Comparison of ENCODE assay signal across 8 cellular contexts in genomic region chr16:29185872-29186630, GRCh38.
DNase-seq lines count a peak whose midpoint lies in the region; ATAC-seq and TF ChIP-seq lines count a peak whose summit lies in the region.
"Not testable (repeated sequence)": the region's sequence is repeated elsewhere in the genome, so short reads cannot be mapped to it uniquely, and the experiment has no call there.

No MANE protein-coding gene starts in this region.

- not testable (repeated sequence) for H3K4me3 ChIP-seq in endodermal cell (ENCODE audit: low read length); heart right ventricle; hepatocyte; lower lobe of right lung; neuronal stem cell (ENCODE audit: low read length in 2 of 2); suprapubic skin; vagina

- ATAC-seq in activated naive CD8-positive, alpha-beta T cell treated with anti-CD3 and anti-CD28 coated beads, Interleukin-2, amount 10 ng/mL, durations not matched to agents 7 days and 5 days (ENCODE audit: low read depth); heart right ventricle: not testable (repeated sequence)
- ATAC-seq in lower lobe of right lung, result peak; percentile 17 to 25

- not testable (repeated sequence) for H3K4ac ChIP-seq in neuronal stem cell (ENCODE audit: low read length)

- H3K9me2 ChIP-seq in hepatocyte (replicated peaks; ENCODE audit: insufficient read depth), result not testable (repeated sequence)

- POLR2A ChIA-PET in activated naive CD8-positive, alpha-beta T cell treated with anti-CD3 and anti-CD28 coated beads, Interleukin-2, amount 10 ng/mL, durations not matched to agents 7 days and 5 days (lab: Charles Lee), result not testable (repeated sequence)

- not testable (repeated sequence) for H3K27me3 ChIP-seq in endodermal cell (ENCODE audit: control insufficient read depth, insufficient read depth, low read length, poor library complexity, severe bottlenecking); heart right ventricle; hepatocyte; lower lobe of right lung (ENCODE audit: low read depth); neuronal stem cell (ENCODE audit: control insufficient read depth in 3 of 3, insufficient read depth in 3 of 3, low read depth in 1 of 3, low read length in 3 of 3); suprapubic skin; vagina

- not testable (repeated sequence) for H2BK120ac ChIP-seq in neuronal stem cell (ENCODE audit: low read depth, low read length)

- not testable (repeated sequence) for H3K4me3 Mint-ChIP-seq in activated naive CD8-positive, alpha-beta T cell treated with anti-CD3 and anti-CD28 coated beads, Interleukin-2, amount 10 ng/mL, durations not matched to agents 7 days and 5 days; endodermal cell

- TF ChIP-seq CTCF in endodermal cell (conservative IDR thresholded peaks at IDR 0.05); heart right ventricle (IDR thresholded peaks at IDR 0.05); hepatocyte (IDR thresholded peaks at IDR 0.05; ENCODE audit: poor library complexity); lower lobe of right lung (IDR thresholded peaks at IDR 0.05); suprapubic skin (IDR thresholded peaks at IDR 0.05); vagina (IDR thresholded peaks at IDR 0.05): not testable (repeated sequence)

- TF ChIP-seq POLR2A in suprapubic skin (IDR thresholded peaks at IDR 0.05); vagina (IDR thresholded peaks at IDR 0.05): not testable (repeated sequence)

- not testable (repeated sequence) for H3K23ac ChIP-seq in neuronal stem cell (ENCODE audit: low read depth, low read length, poor library complexity)

- not testable (repeated sequence) for H3K14ac ChIP-seq in neuronal stem cell (ENCODE audit: low read length)

- not testable (repeated sequence) for H3K36me3 Mint-ChIP-seq in activated naive CD8-positive, alpha-beta T cell treated with anti-CD3 and anti-CD28 coated beads, Interleukin-2, amount 10 ng/mL, durations not matched to agents 7 days and 5 days; endodermal cell (ENCODE audit: low read depth)

- intact Hi-C loops in heart right ventricle (cut with DNase I); lower lobe of right lung (cut with DNase I); vagina (cut with DNase I): not testable (repeated sequence)

- H4K20me1 ChIP-seq in hepatocyte (ENCODE audit: insufficient read depth, poor library complexity, severe bottlenecking), result not testable (repeated sequence)

- H2BK15ac ChIP-seq in neuronal stem cell (ENCODE audit: low read length), result not testable (repeated sequence)

- H3K27me3 Mint-ChIP-seq in activated naive CD8-positive, alpha-beta T cell treated with anti-CD3 and anti-CD28 coated beads, Interleukin-2, amount 10 ng/mL, durations not matched to agents 7 days and 5 days; endodermal cell (ENCODE audit: insufficient read depth): not testable (repeated sequence)

- H3K4me1 Mint-ChIP-seq in activated naive CD8-positive, alpha-beta T cell treated with anti-CD3 and anti-CD28 coated beads, Interleukin-2, amount 10 ng/mL, durations not matched to agents 7 days and 5 days; endodermal cell: not testable (repeated sequence)

- H3K79me2 ChIP-seq in hepatocyte, result not testable (repeated sequence)

- H4K8ac ChIP-seq in neuronal stem cell (ENCODE audit: low read depth, low read length), result not testable (repeated sequence)

- H3K9ac ChIP-seq in endodermal cell (ENCODE audit: extremely low read depth, low read length, poor library complexity, severe bottlenecking); neuronal stem cell (ENCODE audit: low read depth, low read length, poor library complexity): not testable (repeated sequence)

- 94 to 99% methylated on average over 11 to 19 of the region's 22 CpGs for WGBS in endodermal cell (ENCODE audit: insufficient coverage in 1 of 2, insufficient read length in 1 of 2), 2 experiments
- WGBS in heart right ventricle, 2 donors, result 76 to 90% methylated on average over 22 of the region's 22 CpGs
- 92% methylated on average over 21 of the region's 22 CpGs for WGBS in hepatocyte (ENCODE audit: low lambda C conversion rate, missing lambda C conversion rate)
- WGBS in neuronal stem cell (ENCODE audit: extremely low coverage in 2 of 2, insufficient read length in 2 of 2, insufficient replicate concordance in 1 of 2), 2 donors, result no CpG with 5 or more reads among the region's 22 CpGs
- 70% methylated on average over 14 of the region's 22 CpGs for WGBS in suprapubic skin

- peak; percentile 14 for DNase-seq in activated naive CD8-positive, alpha-beta T cell treated with anti-CD3 and anti-CD28 coated beads, Interleukin-2, amount 10 ng/mL, durations not matched to agents 7 days and 5 days
- peak; percentile 25 for DNase-seq in endodermal cell
- not testable (repeated sequence) for DNase-seq in heart right ventricle; hepatocyte (ENCODE audit: low spot score); lower lobe of right lung; neuronal stem cell (ENCODE audit: low spot score); vagina (ENCODE audit: extremely low spot score in 2 of 2)
- peak in 1 of 2 donors; percentile 65 for DNase-seq in suprapubic skin (ENCODE audit: low spot score in 2 of 2)

- peak overlapping the region; percentile 28 for H3K18ac ChIP-seq in neuronal stem cell (ENCODE audit: low read length)

- H2BK12ac ChIP-seq in neuronal stem cell (ENCODE audit: low read length), result not testable (repeated sequence)

- H4K91ac ChIP-seq in neuronal stem cell (ENCODE audit: low read depth, low read length, poor library complexity), result not testable (repeated sequence)

- not testable (repeated sequence) for TF ChIP-seq EP300 in suprapubic skin (IDR thresholded peaks at IDR 0.05)

- H2BK5ac ChIP-seq in neuronal stem cell (ENCODE audit: low read length), result not testable (repeated sequence)

- H3K9me3 Mint-ChIP-seq in activated naive CD8-positive, alpha-beta T cell treated with anti-CD3 and anti-CD28 coated beads, Interleukin-2, amount 10 ng/mL, durations not matched to agents 7 days and 5 days; endodermal cell: not testable (repeated sequence)

- H3K4me1 ChIP-seq in endodermal cell (ENCODE audit: control insufficient read depth, insufficient read depth, low read length); hepatocyte (ENCODE audit: insufficient read depth); suprapubic skin: not testable (repeated sequence)
- H3K4me1 ChIP-seq in heart right ventricle (peaks cover 5 to 40% (median 30%) of the 10 kb centered on the region in 9 donors), lower lobe of right lung (peaks cover 19% of the 10 kb centered on the region), neuronal stem cell (ENCODE audit: control insufficient read depth in 2 of 2, insufficient read depth in 1 of 2, low read depth in 1 of 2, low read length in 2 of 2) (peaks cover 0 to 12% of the 10 kb centered on the region in 2 donors), vagina (peaks cover 20% of the 10 kb centered on the region)

- not testable (repeated sequence) for H3K4me2 ChIP-seq in hepatocyte; neuronal stem cell (ENCODE audit: insufficient read depth, low read length, poor library complexity, severe bottlenecking)

- H3K79me1 ChIP-seq in neuronal stem cell (ENCODE audit: low read depth, low read length), result not testable (repeated sequence)

- not testable (repeated sequence) for H3K9me3 ChIP-seq in endodermal cell (ENCODE audit: control insufficient read depth, low read length); heart right ventricle; hepatocyte (ENCODE audit: low read depth); lower lobe of right lung; neuronal stem cell (replicated peaks in 1 of 2; ENCODE audit: control insufficient read depth in 2 of 2, insufficient read depth in 1 of 2, low read depth in 1 of 2, low read length in 2 of 2); suprapubic skin; vagina

- not testable (repeated sequence) for H3K27ac ChIP-seq in endodermal cell (ENCODE audit: low read depth, low read length); neuronal stem cell (replicated peaks; ENCODE audit: low read length)
- H3K27ac ChIP-seq in heart right ventricle (peak overlapping the region in 9 of 10 donors; percentile 15 to 95 (median 76)), hepatocyte (peak overlapping the region; percentile 37), lower lobe of right lung (peak overlapping the region; percentile 75), suprapubic skin (peak overlapping the region; percentile 14), vagina (peak overlapping the region; percentile 69)

- not testable (repeated sequence) for H3K27ac Mint-ChIP-seq in activated naive CD8-positive, alpha-beta T cell treated with anti-CD3 and anti-CD28 coated beads, Interleukin-2, amount 10 ng/mL, durations not matched to agents 7 days and 5 days; endodermal cell

- not testable (repeated sequence) for H3K36me3 ChIP-seq in endodermal cell (ENCODE audit: control insufficient read depth, insufficient read depth, low read length); heart right ventricle; hepatocyte (replicated peaks; ENCODE audit: insufficient read depth, low read depth); lower lobe of right lung; neuronal stem cell (replicated peaks in 1 of 2; ENCODE audit: control insufficient read depth in 2 of 2, insufficient read depth in 2 of 2, low read length in 2 of 2); suprapubic skin; vagina

- H2AK5ac ChIP-seq in neuronal stem cell (ENCODE audit: low read depth, low read length), result not testable (repeated sequence)

- H2AFZ ChIP-seq in hepatocyte; neuronal stem cell (ENCODE audit: low read length): not testable (repeated sequence)
